Comparison of ENCODE assay signal across 1 cellular context in genomic region chr1:204126941-204127340, GRCh38.
TF ChIP-seq lines count a peak whose summit lies in the region.

No MANE protein-coding gene starts in this region.

TF ChIP-seq in GM23338, 12 proteins besides CTCF, POLR2A, EP300 and RAD21 (continued from another document):
- TF ChIP-seq ZNF462 (CRISPR knock-in tag; IDR thresholded peaks at IDR 0.05): no peak
- no peak for TF ChIP-seq ZNF331 (CRISPR knock-in tag; IDR thresholded peaks at IDR 0.05; ENCODE audit: low read depth)
- no peak for TF ChIP-seq EZH2 (IDR thresholded peaks at IDR 0.05; ENCODE audit: low read depth, unreplicated experiment)
- no peak for TF ChIP-seq EZH2phosphoT487 (IDR thresholded peaks at IDR 0.05; ENCODE audit: unreplicated experiment)
- TF ChIP-seq, protein P1, sequence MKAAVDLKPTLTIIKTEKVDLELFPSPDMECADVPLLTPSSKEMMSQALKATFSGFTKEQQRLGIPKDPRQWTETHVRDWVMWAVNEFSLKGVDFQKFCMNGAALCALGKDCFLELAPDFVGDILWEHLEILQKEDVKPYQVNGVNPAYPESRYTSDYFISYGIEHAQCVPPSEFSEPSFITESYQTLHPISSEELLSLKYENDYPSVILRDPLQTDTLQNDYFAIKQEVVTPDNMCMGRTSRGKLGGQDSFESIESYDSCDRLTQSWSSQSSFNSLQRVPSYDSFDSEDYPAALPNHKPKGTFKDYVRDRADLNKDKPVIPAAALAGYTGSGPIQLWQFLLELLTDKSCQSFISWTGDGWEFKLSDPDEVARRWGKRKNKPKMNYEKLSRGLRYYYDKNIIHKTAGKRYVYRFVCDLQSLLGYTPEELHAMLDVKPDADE (IDR thresholded peaks at IDR 0.05): no peak
- TF ChIP-seq POLR2AphosphoS5 (IDR thresholded peaks at IDR 0.05; ENCODE audit: low read depth): no peak
- no peak for TF ChIP-seq STAT1 (IDR thresholded peaks at IDR 0.05; ENCODE audit: unreplicated experiment)
- TF ChIP-seq, protein P2, sequence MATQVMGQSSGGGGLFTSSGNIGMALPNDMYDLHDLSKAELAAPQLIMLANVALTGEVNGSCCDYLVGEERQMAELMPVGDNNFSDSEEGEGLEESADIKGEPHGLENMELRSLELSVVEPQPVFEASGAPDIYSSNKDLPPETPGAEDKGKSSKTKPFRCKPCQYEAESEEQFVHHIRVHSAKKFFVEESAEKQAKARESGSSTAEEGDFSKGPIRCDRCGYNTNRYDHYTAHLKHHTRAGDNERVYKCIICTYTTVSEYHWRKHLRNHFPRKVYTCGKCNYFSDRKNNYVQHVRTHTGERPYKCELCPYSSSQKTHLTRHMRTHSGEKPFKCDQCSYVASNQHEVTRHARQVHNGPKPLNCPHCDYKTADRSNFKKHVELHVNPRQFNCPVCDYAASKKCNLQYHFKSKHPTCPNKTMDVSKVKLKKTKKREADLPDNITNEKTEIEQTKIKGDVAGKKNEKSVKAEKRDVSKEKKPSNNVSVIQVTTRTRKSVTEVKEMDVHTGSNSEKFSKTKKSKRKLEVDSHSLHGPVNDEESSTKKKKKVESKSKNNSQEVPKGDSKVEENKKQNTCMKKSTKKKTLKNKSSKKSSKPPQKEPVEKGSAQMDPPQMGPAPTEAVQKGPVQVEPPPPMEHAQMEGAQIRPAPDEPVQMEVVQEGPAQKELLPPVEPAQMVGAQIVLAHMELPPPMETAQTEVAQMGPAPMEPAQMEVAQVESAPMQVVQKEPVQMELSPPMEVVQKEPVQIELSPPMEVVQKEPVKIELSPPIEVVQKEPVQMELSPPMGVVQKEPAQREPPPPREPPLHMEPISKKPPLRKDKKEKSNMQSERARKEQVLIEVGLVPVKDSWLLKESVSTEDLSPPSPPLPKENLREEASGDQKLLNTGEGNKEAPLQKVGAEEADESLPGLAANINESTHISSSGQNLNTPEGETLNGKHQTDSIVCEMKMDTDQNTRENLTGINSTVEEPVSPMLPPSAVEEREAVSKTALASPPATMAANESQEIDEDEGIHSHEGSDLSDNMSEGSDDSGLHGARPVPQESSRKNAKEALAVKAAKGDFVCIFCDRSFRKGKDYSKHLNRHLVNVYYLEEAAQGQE (IDR thresholded peaks at IDR 0.05; ENCODE audit: unreplicated experiment): no peak
- no peak for TF ChIP-seq CREB1 (CRISPR knock-in tag; IDR thresholded peaks at IDR 0.05; ENCODE audit: low read depth)
- TF ChIP-seq NANOG (IDR thresholded peaks at IDR 0.05; ENCODE audit: borderline replicate concordance): no peak
- TF ChIP-seq ZNF114 (CRISPR knock-in tag; IDR thresholded peaks at IDR 0.05): no peak
